In the genomic region with DNA sequence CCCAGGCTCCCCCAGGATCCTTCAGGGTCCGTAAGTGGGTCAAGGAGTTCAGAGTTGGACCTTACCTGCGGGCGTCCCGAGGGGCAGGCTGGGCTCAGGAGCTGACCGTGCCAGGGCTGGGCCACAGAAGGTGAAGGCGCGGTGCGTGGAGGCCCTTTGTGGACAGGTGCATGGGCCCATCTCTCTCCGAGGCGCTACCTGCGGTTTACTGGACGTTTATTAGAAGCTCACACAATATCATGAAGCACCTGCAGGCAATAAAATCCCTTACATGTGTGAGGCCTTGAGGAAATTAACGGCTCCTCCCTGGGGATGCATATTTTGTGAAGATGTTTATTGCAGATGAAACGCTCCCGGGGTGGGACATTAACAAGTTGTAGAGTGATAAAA, we compare ENCODE assay signal across 1 cellular context.
TF ChIP-seq lines count a peak whose summit lies in the region.

No MANE protein-coding gene starts in this region.

TF ChIP-seq in GM23338, 12 proteins besides CTCF, POLR2A, EP300 and RAD21 (continued from another document):
- TF ChIP-seq ZNF114 (CRISPR knock-in tag; IDR thresholded peaks at IDR 0.05): no peak
- no peak for TF ChIP-seq POLR2AphosphoS5 (IDR thresholded peaks at IDR 0.05; ENCODE audit: low read depth)
